8 cellular contexts compared by ENCODE assay signal in genomic region chr12:15276088-15276698, GRCh38. TPM values are rescaled to one million over a fixed set of nuclear protein-coding genes. Genes with fewer than 3 reads are reported as not detected.
A peak's percentile ranks its signal among the peaks of the same experiment; 100 is the strongest.
DNase-seq lines count a peak whose midpoint lies in the region; ATAC-seq, FAIRE-seq and TF ChIP-seq lines count a peak whose summit lies in the region.

No MANE protein-coding gene starts in this region.

- H3K36me3 Mint-ChIP-seq in activated T-helper 2 cell treated with anti-CD3 and anti-CD28 coated beads, Interferon-gamma antibody, Interleukin-2, Interleukin-4, amounts not matched to agents 10 μg/mL and 5 μg/mL and 100 μg/mL, durations not matched to agents 14 hours and 24 hours and 36 hours (ENCODE audit: low read depth), result no peaks in the 10 kb centered on the region

- H3K27me3 Mint-ChIP-seq in activated T-helper 2 cell treated with anti-CD3 and anti-CD28 coated beads, Interferon-gamma antibody, Interleukin-2, Interleukin-4, amounts not matched to agents 10 μg/mL and 5 μg/mL and 100 μg/mL, durations not matched to agents 14 hours and 24 hours and 36 hours (ENCODE audit: low read depth), result peaks cover 13% of the 10 kb centered on the region

- no peak for DNase-seq in AG09319 (ENCODE audit: extremely low read depth, low read depth)
- DNase-seq in GM12892 (ENCODE audit: insufficient read length), result no peak
- DNase-seq in NCI-H69 (lab: John Stamatoyannopoulos, UW), result peak; percentile 63
- peak in 2 of 10 donors; percentile 18 to 21 for DNase-seq in dorsolateral prefrontal cortex
- DNase-seq in midbrain (lab: John Stamatoyannopoulos, UW), result peak; percentile 68
- DNase-seq in activated T-helper 2 cell treated with anti-CD3 and anti-CD28 coated beads, Interferon-gamma antibody, Interleukin-2, Interleukin-4, amounts not matched to agents 10 μg/mL and 5 μg/mL and 100 μg/mL, durations not matched to agents 14 hours and 24 hours and 36 hours (ENCODE audit: low spot score), result no peak
- no peak for DNase-seq in NCI-H1436 treated with DMSO at 0.1 percent for 48 hours (lab: John Stamatoyannopoulos, UW)

- H3K9me3 Mint-ChIP-seq in activated T-helper 2 cell treated with anti-CD3 and anti-CD28 coated beads, Interferon-gamma antibody, Interleukin-2, Interleukin-4, amounts not matched to agents 10 μg/mL and 5 μg/mL and 100 μg/mL, durations not matched to agents 14 hours and 24 hours and 36 hours, result no peaks in the 10 kb centered on the region

- TF ChIP-seq POLR2A in GM12892 (IDR thresholded peaks at IDR 0.05; ENCODE audit: low read depth, low read length), result no peak

- no peaks in the 10 kb centered on the region for H3K27me3 ChIP-seq in dorsolateral prefrontal cortex

- H3K4me1 Mint-ChIP-seq in activated T-helper 2 cell treated with anti-CD3 and anti-CD28 coated beads, Interferon-gamma antibody, Interleukin-2, Interleukin-4, amounts not matched to agents 10 μg/mL and 5 μg/mL and 100 μg/mL, durations not matched to agents 14 hours and 24 hours and 36 hours (ENCODE audit: low read depth), result peaks cover 6% of the 10 kb centered on the region

- intact Hi-C loops in dorsolateral prefrontal cortex (cut with DNase I), result loop anchor here (2.0 to 10.0 kb wide), 5 partner anchors 246 to 579 kb away; no protein-coding TSS in a partner anchor
- intact Hi-C loops in activated T-helper 2 cell treated with anti-CD3 and anti-CD28 coated beads, Interferon-gamma antibody, Interleukin-2, Interleukin-4, amounts not matched to agents 10 μg/mL and 5 μg/mL and 100 μg/mL, durations not matched to agents 14 hours and 24 hours and 36 hours (cut with micrococcal nuclease), result loop anchor here (1.0 kb wide), 2 partner anchors 246 to 308 kb away; no protein-coding TSS in a partner anchor

- H3K4me3 ChIP-seq in dorsolateral prefrontal cortex, result no peak overlapping the region

- H3K4me3 Mint-ChIP-seq in activated T-helper 2 cell treated with anti-CD3 and anti-CD28 coated beads, Interferon-gamma antibody, Interleukin-2, Interleukin-4, amounts not matched to agents 10 μg/mL and 5 μg/mL and 100 μg/mL, durations not matched to agents 14 hours and 24 hours and 36 hours (ENCODE audit: low read depth), result no peak overlapping the region

- H3K27ac Mint-ChIP-seq in activated T-helper 2 cell treated with anti-CD3 and anti-CD28 coated beads, Interferon-gamma antibody, Interleukin-2, Interleukin-4, amounts not matched to agents 10 μg/mL and 5 μg/mL and 100 μg/mL, durations not matched to agents 14 hours and 24 hours and 36 hours, result no peak overlapping the region

- H3K27ac ChIP-seq in dorsolateral prefrontal cortex, result no peak overlapping the region

- TF ChIP-seq CTCF in AG09319 (IDR thresholded peaks at IDR 0.05; ENCODE audit: low read depth, low read length) (peak; percentile 56), dorsolateral prefrontal cortex (IDR thresholded peaks at IDR 0.05 in 54 of 56, conservative IDR thresholded peaks at IDR 0.05 in 2 of 56; ENCODE audit: low read depth in 1 of 56, partially characterized antibody in 56 of 56) (peak; percentile 72 to 97 (median 87))

- FAIRE-seq in GM12892 (lab: Jason Lieb, UNC), result peak; percentile 65

- no peak for ATAC-seq in HG03135 (IDR thresholded peaks at IDR 0.05; ENCODE audit: unreplicated experiment)

RNA-seq across cellular contexts. Expression of gene PTPRO, which starts 46.1 kb away (rescaled TPM):
- 3.9 TPM for polyA plus RNA-seq in GM12892 (2012; ENCODE audit: missing spikeins)
- total RNA-seq in dorsolateral prefrontal cortex, result 10 to 100 TPM; 11.0 to 55.5 (median 31.3) TPM
- total RNA-seq in activated T-helper 2 cell treated with anti-CD3 and anti-CD28 coated beads, Interferon-gamma antibody, Interleukin-2, Interleukin-4, amounts not matched to agents 10 μg/mL and 5 μg/mL and 100 μg/mL, durations not matched to agents 14 hours and 24 hours and 36 hours, result 0.41 TPM in 1 of 2 replicates, not detected in the other

RNA-seq across cellular contexts. Expression of gene RERG, which starts 55.0 kb away (rescaled TPM):
- not detected for polyA plus RNA-seq in GM12892 (2012; ENCODE audit: missing spikeins)
- 10 to 100 TPM in 99 of 120 experiments, 1 to 10 TPM in 21; 4.5 to 31.5 (median 13.9) TPM for total RNA-seq in dorsolateral prefrontal cortex
- total RNA-seq in activated T-helper 2 cell treated with anti-CD3 and anti-CD28 coated beads, Interferon-gamma antibody, Interleukin-2, Interleukin-4, amounts not matched to agents 10 μg/mL and 5 μg/mL and 100 μg/mL, durations not matched to agents 14 hours and 24 hours and 36 hours, result not detected in 2 replicates

Comparison
In these comparisons a context has a peak if more than half of its experiments do, and no peak if none do; other contexts are left out.
1. DNase-seq: peak in NCI-H69 (single experiment) and midbrain (single experiment); none in AG09319 (single experiment), GM12892 (single experiment), activated T-helper 2 cell treated with anti-CD3 and anti-CD28 coated beads, Interferon-gamma antibody, Interleukin-2, Interleukin-4, amounts not matched to agents 10 μg/mL and 5 μg/mL and 100 μg/mL, durations not matched to agents 14 hours and 24 hours and 36 hours (single experiment) and NCI-H1436 treated with DMSO at 0.1 percent for 48 hours (single experiment).